Comparison of ENCODE assay signal across 1 cellular context in the genomic region with DNA sequence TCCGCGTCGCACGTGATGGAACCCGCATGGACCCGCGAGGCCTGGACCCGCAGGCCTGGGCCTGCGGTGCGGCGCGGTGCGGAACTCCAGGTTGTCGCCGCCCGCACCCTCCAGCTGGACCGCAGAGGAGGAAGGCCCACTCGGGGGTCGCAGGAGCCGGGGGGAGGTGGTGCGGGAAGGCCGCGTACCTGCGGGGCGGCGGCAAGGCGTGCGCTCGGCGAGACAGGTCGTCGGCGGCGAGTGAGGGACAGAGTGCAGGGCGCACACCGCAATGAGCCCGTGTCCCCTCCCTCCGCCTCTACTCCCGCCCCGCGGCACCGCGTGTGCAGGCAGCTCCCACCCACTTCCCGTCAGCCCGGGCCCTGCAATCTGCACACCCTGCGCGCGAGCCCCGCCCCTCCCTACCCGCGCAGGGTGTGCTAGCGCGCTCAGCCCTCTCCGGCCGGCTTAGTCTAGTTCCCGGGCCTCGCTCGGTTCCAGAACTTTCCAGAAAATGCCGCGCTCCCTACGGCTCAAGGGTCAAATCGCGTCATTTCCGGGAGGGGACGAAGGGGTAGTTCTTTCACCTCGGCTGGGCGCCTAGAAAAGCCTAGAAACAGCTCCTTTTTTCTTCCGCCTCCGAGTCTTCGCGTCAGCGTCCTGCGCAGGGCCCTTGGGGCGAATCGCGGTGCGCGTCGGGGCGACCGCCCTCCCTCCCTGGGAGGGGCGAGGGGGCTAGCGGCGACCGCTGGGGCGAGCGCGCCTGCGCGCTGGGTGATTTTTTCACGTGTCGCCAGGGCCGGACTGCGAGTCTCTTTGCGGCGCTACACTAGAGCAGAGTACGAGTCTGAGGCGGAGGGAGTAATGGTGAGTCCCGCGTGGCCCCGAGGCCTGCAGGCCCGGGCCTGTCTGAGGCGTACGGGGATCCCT.
TF ChIP-seq lines count a peak whose summit lies in the region.

A gene (minus strand): TSS at position 247 of the 909 bp plus-strand sequence. CDS start 992 bp downstream, outside the sequence.
A gene (plus strand): TSS at position 786 of the 909 bp plus-strand sequence. CDS start 58 bp downstream, at position 844.

TF ChIP-seq in HepG2, 621 proteins besides CTCF, POLR2A, EP300 and RAD21 (continued from another document and continues in another):
- TF ChIP-seq, protein P1, sequence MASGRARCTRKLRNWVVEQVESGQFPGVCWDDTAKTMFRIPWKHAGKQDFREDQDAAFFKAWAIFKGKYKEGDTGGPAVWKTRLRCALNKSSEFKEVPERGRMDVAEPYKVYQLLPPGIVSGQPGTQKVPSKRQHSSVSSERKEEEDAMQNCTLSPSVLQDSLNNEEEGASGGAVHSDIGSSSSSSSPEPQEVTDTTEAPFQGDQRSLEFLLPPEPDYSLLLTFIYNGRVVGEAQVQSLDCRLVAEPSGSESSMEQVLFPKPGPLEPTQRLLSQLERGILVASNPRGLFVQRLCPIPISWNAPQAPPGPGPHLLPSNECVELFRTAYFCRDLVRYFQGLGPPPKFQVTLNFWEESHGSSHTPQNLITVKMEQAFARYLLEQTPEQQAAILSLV (CRISPR knock-in tag; IDR thresholded peaks at IDR 0.05; ENCODE audit: borderline replicate concordance) = peak; percentile 100
- TF ChIP-seq ZFP1 (CRISPR knock-in tag; IDR thresholded peaks at IDR 0.05) = peak; percentile 66; the same call in 1 of the 2 replicates
- TF ChIP-seq CHD4 (IDR thresholded peaks at IDR 0.05; ENCODE audit: borderline replicate concordance, low read length) = no peak
- peak; percentile 98; the same call in 1 of the 2 replicates for TF ChIP-seq ARHGAP35 (CRISPR knock-in tag; IDR thresholded peaks at IDR 0.05; ENCODE audit: borderline replicate concordance)
- peak; percentile 72; the same call in 1 of the 2 replicates for TF ChIP-seq ZSCAN29 (CRISPR knock-in tag; conservative IDR thresholded peaks at IDR 0.05)
- TF ChIP-seq HOXD1 (CRISPR knock-in tag; IDR thresholded peaks at IDR 0.05) = peak; percentile 93
- peak; percentile 92 for TF ChIP-seq ZNF557 (CRISPR knock-in tag; IDR thresholded peaks at IDR 0.05)
- peak; percentile 99; the same call in 1 of the 2 replicates for TF ChIP-seq KAT7 (CRISPR knock-in tag; IDR thresholded peaks at IDR 0.05; ENCODE audit: borderline replicate concordance)
- TF ChIP-seq, protein P2, sequence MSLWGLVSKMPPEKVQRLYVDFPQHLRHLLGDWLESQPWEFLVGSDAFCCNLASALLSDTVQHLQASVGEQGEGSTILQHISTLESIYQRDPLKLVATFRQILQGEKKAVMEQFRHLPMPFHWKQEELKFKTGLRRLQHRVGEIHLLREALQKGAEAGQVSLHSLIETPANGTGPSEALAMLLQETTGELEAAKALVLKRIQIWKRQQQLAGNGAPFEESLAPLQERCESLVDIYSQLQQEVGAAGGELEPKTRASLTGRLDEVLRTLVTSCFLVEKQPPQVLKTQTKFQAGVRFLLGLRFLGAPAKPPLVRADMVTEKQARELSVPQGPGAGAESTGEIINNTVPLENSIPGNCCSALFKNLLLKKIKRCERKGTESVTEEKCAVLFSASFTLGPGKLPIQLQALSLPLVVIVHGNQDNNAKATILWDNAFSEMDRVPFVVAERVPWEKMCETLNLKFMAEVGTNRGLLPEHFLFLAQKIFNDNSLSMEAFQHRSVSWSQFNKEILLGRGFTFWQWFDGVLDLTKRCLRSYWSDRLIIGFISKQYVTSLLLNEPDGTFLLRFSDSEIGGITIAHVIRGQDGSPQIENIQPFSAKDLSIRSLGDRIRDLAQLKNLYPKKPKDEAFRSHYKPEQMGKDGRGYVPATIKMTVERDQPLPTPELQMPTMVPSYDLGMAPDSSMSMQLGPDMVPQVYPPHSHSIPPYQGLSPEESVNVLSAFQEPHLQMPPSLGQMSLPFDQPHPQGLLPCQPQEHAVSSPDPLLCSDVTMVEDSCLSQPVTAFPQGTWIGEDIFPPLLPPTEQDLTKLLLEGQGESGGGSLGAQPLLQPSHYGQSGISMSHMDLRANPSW (CRISPR knock-in tag; IDR thresholded peaks at IDR 0.05; ENCODE audit: borderline replicate concordance) = peak; percentile 97
- peak; percentile 91; the same call in 1 of the 2 replicates for TF ChIP-seq TBP (CRISPR knock-in tag; IDR thresholded peaks at IDR 0.05)
- TF ChIP-seq, protein P3, sequence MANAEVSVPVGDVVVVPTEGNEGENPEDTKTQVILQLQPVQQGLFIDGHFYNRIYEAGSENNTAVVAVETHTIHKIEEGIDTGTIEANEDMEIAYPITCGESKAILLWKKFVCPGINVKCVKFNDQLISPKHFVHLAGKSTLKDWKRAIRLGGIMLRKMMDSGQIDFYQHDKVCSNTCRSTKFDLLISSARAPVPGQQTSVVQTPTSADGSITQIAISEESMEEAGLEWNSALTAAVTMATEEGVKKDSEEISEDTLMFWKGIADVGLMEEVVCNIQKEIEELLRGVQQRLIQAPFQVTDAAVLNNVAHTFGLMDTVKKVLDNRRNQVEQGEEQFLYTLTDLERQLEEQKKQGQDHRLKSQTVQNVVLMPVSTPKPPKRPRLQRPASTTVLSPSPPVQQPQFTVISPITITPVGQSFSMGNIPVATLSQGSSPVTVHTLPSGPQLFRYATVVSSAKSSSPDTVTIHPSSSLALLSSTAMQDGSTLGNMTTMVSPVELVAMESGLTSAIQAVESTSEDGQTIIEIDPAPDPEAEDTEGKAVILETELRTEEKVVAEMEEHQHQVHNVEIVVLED (CRISPR knock-in tag; IDR thresholded peaks at IDR 0.05; ENCODE audit: borderline replicate concordance) = peak; percentile 95
- TF ChIP-seq, protein P4, sequence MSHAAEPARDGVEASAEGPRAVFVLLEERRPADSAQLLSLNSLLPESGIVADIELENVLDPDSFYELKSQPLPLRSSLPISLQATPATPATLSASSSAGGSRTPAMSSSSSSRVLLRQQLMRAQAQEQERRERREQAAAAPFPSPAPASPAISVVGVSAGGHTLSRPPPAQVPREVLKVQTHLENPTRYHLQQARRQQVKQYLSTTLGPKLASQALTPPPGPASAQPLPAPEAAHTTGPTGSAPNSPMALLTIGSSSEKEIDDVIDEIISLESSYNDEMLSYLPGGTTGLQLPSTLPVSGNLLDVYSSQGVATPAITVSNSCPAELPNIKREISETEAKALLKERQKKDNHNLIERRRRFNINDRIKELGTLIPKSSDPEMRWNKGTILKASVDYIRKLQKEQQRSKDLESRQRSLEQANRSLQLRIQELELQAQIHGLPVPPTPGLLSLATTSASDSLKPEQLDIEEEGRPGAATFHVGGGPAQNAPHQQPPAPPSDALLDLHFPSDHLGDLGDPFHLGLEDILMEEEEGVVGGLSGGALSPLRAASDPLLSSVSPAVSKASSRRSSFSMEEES (CRISPR knock-in tag; IDR thresholded peaks at IDR 0.05) = peak; percentile 85
- peak; percentile 95 for TF ChIP-seq CCAR2 (optimal IDR thresholded peaks at IDR 0.05; ENCODE audit: low read depth, low read length)
- peak; percentile 76 for TF ChIP-seq NFYC (CRISPR knock-in tag; IDR thresholded peaks at IDR 0.05)
- peak; percentile 88 for TF ChIP-seq ZNF660 (CRISPR knock-in tag; IDR thresholded peaks at IDR 0.05; ENCODE audit: borderline replicate concordance, low read depth)
- TF ChIP-seq ZNF678 (CRISPR knock-in tag; IDR thresholded peaks at IDR 0.05) = peak; percentile 85
- peak; percentile 98 for TF ChIP-seq NR2C2 (CRISPR knock-in tag; IDR thresholded peaks at IDR 0.05; ENCODE audit: borderline replicate concordance)
- peak; percentile 94; the same call in 1 of the 2 replicates for TF ChIP-seq CBX5 (CRISPR knock-in tag; IDR thresholded peaks at IDR 0.05; ENCODE audit: borderline replicate concordance)
- TF ChIP-seq MBNL3 (CRISPR knock-in tag; conservative IDR thresholded peaks at IDR 0.05) = no peak
- TF ChIP-seq ATM (IDR thresholded peaks at IDR 0.05; ENCODE audit: borderline replicate concordance) = no peak
- TF ChIP-seq, protein P5, sequence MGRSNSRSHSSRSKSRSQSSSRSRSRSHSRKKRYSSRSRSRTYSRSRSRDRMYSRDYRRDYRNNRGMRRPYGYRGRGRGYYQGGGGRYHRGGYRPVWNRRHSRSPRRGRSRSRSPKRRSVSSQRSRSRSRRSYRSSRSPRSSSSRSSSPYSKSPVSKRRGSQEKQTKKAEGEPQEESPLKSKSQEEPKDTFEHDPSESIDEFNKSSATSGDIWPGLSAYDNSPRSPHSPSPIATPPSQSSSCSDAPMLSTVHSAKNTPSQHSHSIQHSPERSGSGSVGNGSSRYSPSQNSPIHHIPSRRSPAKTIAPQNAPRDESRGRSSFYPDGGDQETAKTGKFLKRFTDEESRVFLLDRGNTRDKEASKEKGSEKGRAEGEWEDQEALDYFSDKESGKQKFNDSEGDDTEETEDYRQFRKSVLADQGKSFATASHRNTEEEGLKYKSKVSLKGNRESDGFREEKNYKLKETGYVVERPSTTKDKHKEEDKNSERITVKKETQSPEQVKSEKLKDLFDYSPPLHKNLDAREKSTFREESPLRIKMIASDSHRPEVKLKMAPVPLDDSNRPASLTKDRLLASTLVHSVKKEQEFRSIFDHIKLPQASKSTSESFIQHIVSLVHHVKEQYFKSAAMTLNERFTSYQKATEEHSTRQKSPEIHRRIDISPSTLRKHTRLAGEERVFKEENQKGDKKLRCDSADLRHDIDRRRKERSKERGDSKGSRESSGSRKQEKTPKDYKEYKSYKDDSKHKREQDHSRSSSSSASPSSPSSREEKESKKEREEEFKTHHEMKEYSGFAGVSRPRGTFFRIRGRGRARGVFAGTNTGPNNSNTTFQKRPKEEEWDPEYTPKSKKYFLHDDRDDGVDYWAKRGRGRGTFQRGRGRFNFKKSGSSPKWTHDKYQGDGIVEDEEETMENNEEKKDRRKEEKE (IDR thresholded peaks at IDR 0.05) = no peak
- peak; percentile 97 for TF ChIP-seq ZNF891 (CRISPR knock-in tag; IDR thresholded peaks at IDR 0.05)
- TF ChIP-seq YEATS2 (CRISPR knock-in tag; IDR thresholded peaks at IDR 0.05; ENCODE audit: borderline replicate concordance) = peak; percentile 98
- peak; percentile 94 for TF ChIP-seq POLR2G (IDR thresholded peaks at IDR 0.05; ENCODE audit: low read depth, low read length)
- TF ChIP-seq, protein P6, sequence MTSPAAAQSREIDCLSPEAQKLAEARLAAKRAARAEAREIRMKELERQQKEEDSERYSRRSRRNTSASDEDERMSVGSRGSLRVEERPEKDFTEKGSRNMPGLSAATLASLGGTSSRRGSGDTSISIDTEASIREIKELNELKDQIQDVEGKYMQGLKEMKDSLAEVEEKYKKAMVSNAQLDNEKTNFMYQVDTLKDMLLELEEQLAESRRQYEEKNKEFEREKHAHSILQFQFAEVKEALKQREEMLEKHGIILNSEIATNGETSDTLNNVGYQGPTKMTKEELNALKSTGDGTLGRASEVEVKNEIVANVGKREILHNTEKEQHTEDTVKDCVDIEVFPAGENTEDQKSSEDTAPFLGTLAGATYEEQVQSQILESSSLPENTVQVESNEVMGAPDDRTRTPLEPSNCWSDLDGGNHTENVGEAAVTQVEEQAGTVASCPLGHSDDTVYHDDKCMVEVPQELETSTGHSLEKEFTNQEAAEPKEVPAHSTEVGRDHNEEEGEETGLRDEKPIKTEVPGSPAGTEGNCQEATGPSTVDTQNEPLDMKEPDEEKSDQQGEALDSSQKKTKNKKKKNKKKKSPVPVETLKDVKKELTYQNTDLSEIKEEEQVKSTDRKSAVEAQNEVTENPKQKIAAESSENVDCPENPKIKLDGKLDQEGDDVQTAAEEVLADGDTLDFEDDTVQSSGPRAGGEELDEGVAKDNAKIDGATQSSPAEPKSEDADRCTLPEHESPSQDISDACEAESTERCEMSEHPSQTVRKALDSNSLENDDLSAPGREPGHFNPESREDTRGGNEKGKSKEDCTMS (CRISPR knock-in tag; conservative IDR thresholded peaks at IDR 0.05) = 0 out of 2 replicates have a peak, but pooled peaks have one; percentile 27
- TF ChIP-seq IKZF4 (CRISPR knock-in tag; IDR thresholded peaks at IDR 0.05; ENCODE audit: borderline replicate concordance, low read depth, not compliant biosample characterization) = peak; percentile 55
- TF ChIP-seq ZNF292 (CRISPR knock-in tag; IDR thresholded peaks at IDR 0.05; ENCODE audit: borderline replicate concordance, low read depth) = peak; percentile 81
- peak; percentile 47 to 84; a peak in 2 of 4 replicates for TF ChIP-seq KLF16 (CRISPR knock-in tag; IDR thresholded peaks at IDR 0.05)
- TF ChIP-seq FOXO1 (CRISPR knock-in tag; IDR thresholded peaks at IDR 0.05) = peak; percentile 87
- TF ChIP-seq, protein P7, sequence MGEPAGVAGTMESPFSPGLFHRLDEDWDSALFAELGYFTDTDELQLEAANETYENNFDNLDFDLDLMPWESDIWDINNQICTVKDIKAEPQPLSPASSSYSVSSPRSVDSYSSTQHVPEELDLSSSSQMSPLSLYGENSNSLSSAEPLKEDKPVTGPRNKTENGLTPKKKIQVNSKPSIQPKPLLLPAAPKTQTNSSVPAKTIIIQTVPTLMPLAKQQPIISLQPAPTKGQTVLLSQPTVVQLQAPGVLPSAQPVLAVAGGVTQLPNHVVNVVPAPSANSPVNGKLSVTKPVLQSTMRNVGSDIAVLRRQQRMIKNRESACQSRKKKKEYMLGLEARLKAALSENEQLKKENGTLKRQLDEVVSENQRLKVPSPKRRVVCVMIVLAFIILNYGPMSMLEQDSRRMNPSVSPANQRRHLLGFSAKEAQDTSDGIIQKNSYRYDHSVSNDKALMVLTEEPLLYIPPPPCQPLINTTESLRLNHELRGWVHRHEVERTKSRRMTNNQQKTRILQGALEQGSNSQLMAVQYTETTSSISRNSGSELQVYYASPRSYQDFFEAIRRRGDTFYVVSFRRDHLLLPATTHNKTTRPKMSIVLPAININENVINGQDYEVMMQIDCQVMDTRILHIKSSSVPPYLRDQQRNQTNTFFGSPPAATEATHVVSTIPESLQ (CRISPR knock-in tag; conservative IDR thresholded peaks at IDR 0.05) = peak; percentile 66; the same call in 1 of the 2 replicates
- TF ChIP-seq RBM39 (IDR thresholded peaks at IDR 0.05; ENCODE audit: low read depth, low read length, poor library complexity, severe bottlenecking) = no peak
- peak; percentile 98 for TF ChIP-seq SNAI1 (CRISPR knock-in tag; IDR thresholded peaks at IDR 0.05; ENCODE audit: borderline replicate concordance)
- TF ChIP-seq, protein P8, sequence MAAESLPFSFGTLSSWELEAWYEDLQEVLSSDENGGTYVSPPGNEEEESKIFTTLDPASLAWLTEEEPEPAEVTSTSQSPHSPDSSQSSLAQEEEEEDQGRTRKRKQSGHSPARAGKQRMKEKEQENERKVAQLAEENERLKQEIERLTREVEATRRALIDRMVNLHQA (CRISPR knock-in tag; IDR thresholded peaks at IDR 0.05) = peak; percentile 82
- TF ChIP-seq CHCHD3 (CRISPR knock-in tag; IDR thresholded peaks at IDR 0.05) = peak; percentile 97
